ENCODE assay signal across 6 cellular contexts in genomic region chr11:126268361-126268707, GRCh38. TPM values are rescaled to one million over a fixed set of nuclear protein-coding genes. Genes with fewer than 3 reads are reported as not detected.
A peak's percentile ranks its signal among the peaks of the same experiment; 100 is the strongest.
DNase-seq lines count a peak whose midpoint lies in the region; ATAC-seq and TF ChIP-seq lines count a peak whose summit lies in the region.

No MANE protein-coding gene starts in this region.

- no peaks in the 10 kb centered on the region for H3K9me3 ChIP-seq in OCI-LY7 (ENCODE audit: low read length)
- no peaks in the 10 kb centered on the region for H3K9me3 ChIP-seq in vagina

- H3K36me3 ChIP-seq in OCI-LY7 (ENCODE audit: insufficient read depth, low read length) (peaks cover 50% of the 10 kb centered on the region), vagina (peaks cover 0 to 38% of the 10 kb centered on the region in 2 donors)

- peaks cover 19% of the 10 kb centered on the region for H3K4me1 ChIP-seq in OCI-LY7 (ENCODE audit: insufficient read depth, low read length, poor library complexity, severe bottlenecking)
- H3K4me1 ChIP-seq in vagina: peaks cover 21% of the 10 kb centered on the region

- no TSS peak for BruUV-seq in OCI-LY7 (replicated peaks; lab: Mats Ljungman, UMichigan)

- TF ChIP-seq CTCF in OCI-LY7 (conservative IDR thresholded peaks at IDR 0.05; ENCODE audit: low read length) (no peak), vagina (IDR thresholded peaks at IDR 0.05) (no peak)

- no peaks in the 10 kb centered on the region for H3K27me3 ChIP-seq in vagina

- H3K4me2 ChIP-seq in OCI-LY7 (ENCODE audit: low read length): peak overlapping the region; percentile 96

- TF ChIP-seq POLR2A in vagina (IDR thresholded peaks at IDR 0.05) (no peak), erythroblast (IDR thresholded peaks at IDR 0.05; ENCODE audit: low read length) (no peak)

- H3K4me3 ChIP-seq in OCI-LY7 (ENCODE audit: low read depth, low read length, poor library complexity, severe bottlenecking) (peak overlapping the region; percentile 98), vagina (peak overlapping the region; percentile 87 to 92)

- H3K79me2 ChIP-seq in OCI-LY7 (ENCODE audit: insufficient read depth, low read depth, low read length): peaks cover 40% of the 10 kb centered on the region

- intact Hi-C loops in OCI-LY7 (cut with micrococcal nuclease; ENCODE audit: unreplicated experiment): loop anchor here (5.0 to 10.0 kb wide), 2 partner anchors 56 to 654 kb away; partner anchors contain the start of genes FAM118B and RPUSD4
- intact Hi-C loops in vagina (cut with DNase I): loop anchor here (10.0 kb wide), 1 partner anchor 54 kb away; the partner anchor contains the start of genes FAM118B and RPUSD4

- ATAC-seq in GM18870 (IDR thresholded peaks at IDR 0.05; ENCODE audit: unreplicated experiment) (peak; percentile 6), GM21717 (IDR thresholded peaks at IDR 0.05; ENCODE audit: unreplicated experiment) (no peak)

- POLR2A ChIA-PET in OCI-LY7 (lab: Charles Lee): interaction anchor here (0.8 to 2.2 kb wide), 5 partner anchors 13 to 1158 kb away, joined by 3 to 7 read pairs (median 3); partner anchors contain the start of gene DCPS

- DNase-seq in OCI-LY7 (ENCODE audit: low spot score): peak; percentile 12
- DNase-seq in hepatic stellate cell (ENCODE audit: low spot score): peak; percentile 71
- no peak for DNase-seq in vagina (ENCODE audit: extremely low spot score in 2 of 2)
- DNase-seq in erythroblast (lab: John Stamatoyannopoulos, UW): no peak

- H2AFZ ChIP-seq in OCI-LY7 (ENCODE audit: low read length): no peak overlapping the region

- 0 out of 2 replicates have a peak, but pooled peaks cover 3% of the 10 kb centered on the region for H4K20me1 ChIP-seq in OCI-LY7 (ENCODE audit: insufficient read depth, low read length)

- CTCF ChIA-PET in OCI-LY7 (lab: Charles Lee; ENCODE audit: unreplicated experiment): no interaction called here

- no peaks in the 10 kb centered on the region for H3K9me2 ChIP-seq in OCI-LY7 (ENCODE audit: insufficient read depth, low read length)

- peak overlapping the region; percentile 52 for H3K27ac ChIP-seq in OCI-LY7 (ENCODE audit: low read depth, low read length, poor library complexity, severe bottlenecking)
- H3K27ac ChIP-seq in vagina: peak overlapping the region; percentile 92

RNA-seq across cellular contexts. Expression of gene SRPRA, which starts 0.4 kb away (rescaled TPM):
- total RNA-seq in OCI-LY7 (2014; rRNA removed; shearing (Covaris generic)): 56.5 and 62.9 TPM in 2 replicates
- total RNA-seq in OCI-LY7 (2022): 95.2 and 100 TPM in 2 replicates
- total RNA-seq in vagina: 64.6 TPM

RNA-seq across cellular contexts. Expression of gene FOXRED1, which starts 0.6 kb away (rescaled TPM):
- 30.4 and 42.5 TPM in 2 replicates for total RNA-seq in OCI-LY7 (2014; rRNA removed; shearing (Covaris generic))
- total RNA-seq in OCI-LY7 (2022): 62.4 and 65.7 TPM in 2 replicates
- 16.7 TPM for total RNA-seq in vagina

RNA-seq across cellular contexts. Expression of gene TIRAP, which starts 14.6 kb away (rescaled TPM):
- 3.4 TPM in 2 replicates for total RNA-seq in OCI-LY7 (2014; rRNA removed; shearing (Covaris generic))
- total RNA-seq in OCI-LY7 (2022) (8.6 and 9.8 TPM in 2 replicates), vagina (16.9 TPM)

RNA-seq across cellular contexts. Expression of gene DCPS, which starts 35.5 kb away (rescaled TPM):
- total RNA-seq in OCI-LY7 (2014; rRNA removed; shearing (Covaris generic)): 24.2 and 30.4 TPM in 2 replicates
- 33.9 and 36.5 TPM in 2 replicates for total RNA-seq in OCI-LY7 (2022)
- total RNA-seq in vagina: 15.5 TPM

RNA-seq across cellular contexts. Expression of gene FAM118B, which starts 56.8 kb away (rescaled TPM):
- total RNA-seq in OCI-LY7 (2014; rRNA removed; shearing (Covaris generic)): 9.9 and 11.5 TPM in 2 replicates
- total RNA-seq in OCI-LY7 (2022) (12.8 and 14.8 TPM in 2 replicates), vagina (14.7 TPM)

Comparison
In these comparisons a context has a peak if more than half of its experiments do, and no peak if none do; other contexts are left out.
1. DNase-seq: peak in OCI-LY7 (single experiment) and hepatic stellate cell (single experiment); none in vagina (0 of 2) and erythroblast (0 of 2).